1 cellular context compared by ENCODE assay signal in the genomic region with DNA sequence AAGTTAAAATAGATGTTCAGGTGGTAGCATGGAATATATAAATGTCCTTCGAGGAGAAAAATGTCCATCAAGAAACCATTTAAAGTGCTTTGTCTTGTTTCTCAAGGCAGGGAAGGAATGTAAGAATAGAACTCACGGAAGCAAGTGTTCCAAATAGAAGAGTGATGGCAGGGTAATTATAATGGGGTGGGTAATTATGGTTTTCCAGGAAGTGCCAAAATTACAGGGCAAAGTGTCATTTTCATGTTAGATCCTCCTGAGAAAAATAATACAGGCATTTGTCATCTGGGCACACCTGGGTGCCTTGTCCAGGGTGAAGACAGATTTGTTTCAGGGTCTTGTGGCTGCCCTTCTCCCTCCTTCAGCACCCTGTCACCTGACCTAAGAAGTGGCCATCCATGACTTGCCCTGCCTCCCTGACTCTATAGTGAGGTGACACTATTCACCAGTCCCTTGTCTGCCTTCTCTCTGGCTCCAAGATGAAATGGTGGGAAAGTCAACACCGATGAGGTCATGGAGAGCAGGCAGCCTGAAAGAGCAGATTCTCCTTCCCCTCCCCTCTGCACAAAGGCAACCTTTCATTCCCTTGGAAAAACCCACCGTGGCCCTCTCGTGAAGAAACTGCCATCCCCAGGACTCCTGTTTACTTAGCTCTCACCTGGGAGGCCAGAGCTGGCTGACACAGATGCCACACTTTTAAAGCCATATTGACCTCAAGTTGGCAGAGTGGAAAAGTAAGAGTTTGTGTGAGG.
TF ChIP-seq lines count a peak whose summit lies in the region.

No MANE protein-coding gene starts in this region.

TF ChIP-seq in H1, 55 proteins besides CTCF, POLR2A, EP300 and RAD21:
- TF ChIP-seq SIX5 (IDR thresholded peaks at IDR 0.05; ENCODE audit: low read depth, low read length) (no peak), PHF8 (conservative IDR thresholded peaks at IDR 0.05; ENCODE audit: low read depth, low read length) (no peak), HDAC2 (IDR thresholded peaks at IDR 0.05; ENCODE audit: borderline replicate concordance in 1 of 2, low read depth in 2 of 2, low read length in 2 of 2) (no peak), JUND (IDR thresholded peaks at IDR 0.05; ENCODE audit: low read length) (no peak), CHD1 (IDR thresholded peaks at IDR 0.05; ENCODE audit: low read depth, low read length) (no peak), KDM4A (IDR thresholded peaks at IDR 0.05; ENCODE audit: low read depth, low read length, severe bottlenecking) (no peak), ZNF274 (IDR thresholded peaks at IDR 0.05; ENCODE audit: borderline replicate concordance, extremely low read depth, low read length) (no peak), RBBP5 (IDR thresholded peaks at IDR 0.05; ENCODE audit: borderline replicate concordance, low read depth, low read length) (no peak), HDAC6 (IDR thresholded peaks at IDR 0.05; ENCODE audit: low read depth, low read length) (no peak), CBX8 (IDR thresholded peaks at IDR 0.05; ENCODE audit: borderline replicate concordance, low read depth, low read length) (no peak), TCF12 (IDR thresholded peaks at IDR 0.05; ENCODE audit: low read depth, low read length) (no peak)
- TF ChIP-seq, protein P1, sequence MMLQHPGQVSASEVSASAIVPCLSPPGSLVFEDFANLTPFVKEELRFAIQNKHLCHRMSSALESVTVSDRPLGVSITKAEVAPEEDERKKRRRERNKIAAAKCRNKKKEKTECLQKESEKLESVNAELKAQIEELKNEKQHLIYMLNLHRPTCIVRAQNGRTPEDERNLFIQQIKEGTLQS (IDR thresholded peaks at IDR 0.05; ENCODE audit: insufficient read depth, low read depth, low read length) = no peak
